ENCODE assay signal across 11 cellular contexts in the genomic region with DNA sequence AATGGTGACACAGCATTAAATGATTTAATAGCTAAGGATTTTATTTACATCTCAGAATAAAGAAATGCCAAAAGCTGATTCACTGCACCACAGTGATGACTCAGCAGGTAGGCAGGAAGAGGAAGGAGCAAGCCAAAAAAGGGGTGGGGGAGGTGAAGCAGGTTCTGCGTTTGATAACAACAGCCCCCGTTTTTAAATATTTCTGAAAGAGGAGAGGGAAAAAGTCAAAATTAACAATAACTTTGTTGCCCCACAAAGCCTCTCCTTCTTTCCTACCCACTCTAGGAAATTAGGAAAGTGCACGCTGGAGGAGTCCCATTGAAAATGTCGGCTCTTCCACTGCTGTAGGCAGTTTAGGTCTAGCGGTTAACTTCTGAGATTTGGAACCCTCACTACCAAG. TPM values are rescaled to one million over a fixed set of nuclear protein-coding genes. Genes with fewer than 3 reads are reported as not detected.
DNase-seq lines count a peak whose midpoint lies in the region; ATAC-seq and TF ChIP-seq lines count a peak whose summit lies in the region.
"Had no signal": no experiment of that assay in that cellular context is flagged by ENCODE, and none has a peak within 500 bp of the region (broad histone marks: within the 10 kb centered on the region; RNA-seq: fewer than 3 reads in every experiment).

No MANE protein-coding gene starts in this region.

- peak overlapping the region in 2 of 3 experiments; percentile 78 to 87; a peak in 3 of 7 replicates for H3K27ac Mint-ChIP-seq in H9
- H3K27ac Mint-ChIP-seq in activated T-cell treated with anti-CD3 and anti-CD28 coated beads, Interleukin-2, amount 50 U/mL, for 24 hours: no peak overlapping the region
- H3K27ac Mint-ChIP-seq: T-helper 17 cell had no signal

- H2BK120ac ChIP-seq in H9 (ENCODE audit: low read depth, low read length, poor library complexity, severe bottlenecking): no peak overlapping the region

- H3K4me3 Mint-ChIP-seq in H9: no peak overlapping the region
- no peak overlapping the region for H3K4me3 Mint-ChIP-seq in activated T-cell treated with anti-CD3 and anti-CD28 coated beads, Interleukin-2, amount 50 U/mL, for 24 hours
- H3K4me3 Mint-ChIP-seq: T-helper 17 cell had no signal

- peak overlapping the region; percentile 52 for H2AFZ ChIP-seq in H9 (ENCODE audit: low read length)

- no peak for ATAC-seq in GM18861 (IDR thresholded peaks at IDR 0.05; ENCODE audit: unreplicated experiment)
- no peak for ATAC-seq in GM18909 (IDR thresholded peaks at IDR 0.05; ENCODE audit: poor library complexity, unreplicated experiment)
- ATAC-seq: T-helper 17 cell had no signal

- no peak overlapping the region for H3K9ac ChIP-seq in H9 (ENCODE audit: extremely low read depth, insufficient read length, low read length)

- H3K4me2 ChIP-seq in H9 (ENCODE audit: insufficient read depth, insufficient read length, low read length): no peak overlapping the region

- H3K14ac ChIP-seq in H9 (ENCODE audit: insufficient read depth, low read length): no peak overlapping the region

- H3K27me3 ChIP-seq in H9 (ENCODE audit: insufficient read depth, low read length) (no peaks in the 10 kb centered on the region), SJSA1 (replicated peaks) (no peaks in the 10 kb centered on the region)

- no peak overlapping the region for H4K8ac ChIP-seq in H9 (replicated peaks; ENCODE audit: insufficient read length, low read depth, low read length)

- TF ChIP-seq CTCF in H9 (conservative IDR thresholded peaks at IDR 0.05): no peak

- H2BK12ac ChIP-seq in H9 (ENCODE audit: insufficient read length, low read depth, low read length): no peak overlapping the region

- H3K18ac ChIP-seq in H9 (ENCODE audit: insufficient read length, low read depth, low read length): no peak overlapping the region

- H3K4me3 ChIP-seq in SJSA1: no peak overlapping the region

- no peak overlapping the region for H3T11ph ChIP-seq in H9 (ENCODE audit: low read length)

- H3K4ac ChIP-seq in H9 (ENCODE audit: low read depth, low read length): no peak overlapping the region

- DNase-seq in ACHN: peak; percentile 49
- DNase-seq in H9: no peak
- DNase-seq in SJSA1 (ENCODE audit: low read depth in 1 of 2, low spot score in 2 of 2): peak; percentile 64 to 72
- peak; percentile 75 for DNase-seq in fibroblast of peridontal ligament (ENCODE audit: extremely low read depth)
- DNase-seq in activated T-cell treated with anti-CD3 and anti-CD28 coated beads, Interleukin-2, amount 50 U/mL, for 24 hours: no peak
- no peak for DNase-seq in globus pallidus (ENCODE audit: low spot score)
- DNase-seq: central memory CD4-positive, alpha-beta T cell; NCI-H1092; T-helper 17 cell had no signal

- H3K27ac ChIP-seq in H9 (ENCODE audit: insufficient read length, low read depth, low read length) (no peak overlapping the region), SJSA1 (peak overlapping the region; percentile 82)

- H2BK15ac ChIP-seq in H9 (ENCODE audit: low read depth, low read length): no peak overlapping the region

- peaks cover 3% of the 10 kb centered on the region; the same call in 1 of the 2 replicates for H3K4me1 ChIP-seq in H9 (ENCODE audit: insufficient read depth, low read length)
- peaks cover 25% of the 10 kb centered on the region for H3K4me1 ChIP-seq in SJSA1 (replicated peaks)

- no peak overlapping the region for H2BK20ac ChIP-seq in H9 (ENCODE audit: low read depth, low read length, poor library complexity, severe bottlenecking)

- H3K9me3 ChIP-seq in H9 (ENCODE audit: control insufficient read depth, low read depth, low read length): no peaks in the 10 kb centered on the region
- no peaks in the 10 kb centered on the region; the same call in 1 of the 2 replicates for H3K9me3 ChIP-seq in SJSA1 (replicated peaks)

- no peak overlapping the region for H2AK5ac ChIP-seq in H9 (ENCODE audit: insufficient read length, low read length)

- no peak overlapping the region for H4K5ac ChIP-seq in H9 (ENCODE audit: insufficient read length, low read depth, low read length)

- WGBS in H9 (ENCODE audit: extremely low coverage, insufficient read length, low lambda C conversion rate): no CpG with 5 or more reads among the region's 5 CpGs

- H3K79me1 ChIP-seq in H9 (ENCODE audit: insufficient read depth, low read depth, low read length, poor library complexity, severe bottlenecking): no peaks in the 10 kb centered on the region

- no peaks in the 10 kb centered on the region for H3K36me3 ChIP-seq in SJSA1

- no peak overlapping the region for H3K56ac ChIP-seq in H9 (ENCODE audit: insufficient read length, low read depth, low read length)

- in situ Hi-C loops in ACHN (cut with HindIII; ENCODE audit: low pct_ligation_motif_present, low pct_unique_long_range_greater_than_20kb, low sequenced_read_pairs): no loop called here

- H3K27me3 Mint-ChIP-seq in H9 (ENCODE audit: low read depth): no peaks in the 10 kb centered on the region
- H3K27me3 Mint-ChIP-seq in activated T-cell treated with anti-CD3 and anti-CD28 coated beads, Interleukin-2, amount 50 U/mL, for 24 hours: peaks cover 16% of the 10 kb centered on the region

- H2BK5ac ChIP-seq in H9 (ENCODE audit: insufficient read length, low read length): no peak overlapping the region

- H3K79me2 ChIP-seq in H9 (ENCODE audit: insufficient read depth, low read length): no peaks in the 10 kb centered on the region

- no peak overlapping the region for H3K23ac ChIP-seq in H9 (ENCODE audit: insufficient read length, low read depth, low read length)

- peaks cover 0 to 5% (median 0%) of the 10 kb centered on the region in 3 experiments; a peak in 3 of 7 replicates for H3K36me3 Mint-ChIP-seq in H9 (ENCODE audit: insufficient read depth in 1 of 3, low read depth in 3 of 3)
- H3K36me3 Mint-ChIP-seq in activated T-cell treated with anti-CD3 and anti-CD28 coated beads, Interleukin-2, amount 50 U/mL, for 24 hours (ENCODE audit: low read depth): no peaks in the 10 kb centered on the region

- H4K20me1 ChIP-seq in H9 (ENCODE audit: control insufficient read depth, insufficient read depth, insufficient read length): no peaks in the 10 kb centered on the region

- no peak overlapping the region for H4K91ac ChIP-seq in H9 (ENCODE audit: insufficient read length, low read depth, low read length)

- H3K4me1 Mint-ChIP-seq in H9: peaks cover 24 to 32% of the 10 kb centered on the region in 2 experiments
- H3K4me1 Mint-ChIP-seq in activated T-cell treated with anti-CD3 and anti-CD28 coated beads, Interleukin-2, amount 50 U/mL, for 24 hours (ENCODE audit: low read depth): peaks cover 7% of the 10 kb centered on the region

- H3K23me2 ChIP-seq in H9 (ENCODE audit: insufficient read length, low read depth, low read length, poor library complexity, severe bottlenecking): no peaks in the 10 kb centered on the region

- H3K9me3 Mint-ChIP-seq in H9: no peaks in the 10 kb centered on the region; a peak in 1 of 5 replicates
- H3K9me3 Mint-ChIP-seq in activated T-cell treated with anti-CD3 and anti-CD28 coated beads, Interleukin-2, amount 50 U/mL, for 24 hours: no peaks in the 10 kb centered on the region

RNA-seq across cellular contexts. Expression of a gene that starts 9.9 kb away (rescaled TPM):
- not detected in 2 replicates for total RNA-seq in H9 (2021)
- not detected in 2 replicates for total RNA-seq in SJSA1 (2014; rRNA removed; shearing (Covaris generic))
- total RNA-seq: T-helper 17 cell had no signal

Comparison
In these comparisons a context has a peak if more than half of its experiments do, and no peak if none do; other contexts are left out.
1. DNase-seq: peak in ACHN (single experiment), SJSA1 (2 of 2) and fibroblast of peridontal ligament (single experiment); none in H9 (single experiment), activated T-cell treated with anti-CD3 and anti-CD28 coated beads, Interleukin-2, amount 50 U/mL, for 24 hours (single experiment) and globus pallidus (single experiment).